8 cellular contexts compared by ENCODE assay signal in the genomic region with DNA sequence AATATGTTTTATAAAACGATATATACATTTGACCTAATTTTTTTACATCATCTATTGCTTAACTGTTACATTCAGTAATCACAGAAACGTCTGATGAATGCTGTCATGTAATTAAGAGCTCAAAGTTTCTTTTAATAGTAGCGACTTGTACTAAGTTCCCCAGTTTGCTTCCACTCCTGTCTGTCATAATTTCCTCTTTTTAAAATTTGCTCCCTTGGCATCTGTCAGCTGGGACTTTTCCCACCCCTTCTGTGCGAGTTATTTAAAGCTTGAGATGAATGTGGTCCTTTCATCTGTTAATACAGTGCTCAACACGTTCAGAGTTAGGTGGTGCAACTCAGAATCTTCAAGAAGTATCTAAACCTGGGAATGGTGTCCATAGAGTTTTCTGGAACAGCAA. TPM values are rescaled to one million over a fixed set of nuclear protein-coding genes. Genes with fewer than 3 reads are reported as not detected.
DNase-seq lines count a peak whose midpoint lies in the region; ATAC-seq and TF ChIP-seq lines count a peak whose summit lies in the region.

No MANE protein-coding gene starts in this region.

- H3K27ac Mint-ChIP-seq in naive thymus-derived CD8-positive, alpha-beta T cell: peak overlapping the region; percentile 73 to 98 (median 95)

- no peak for TF ChIP-seq CTCF in colonic mucosa (IDR thresholded peaks at IDR 0.05)

- H3K36me3 Mint-ChIP-seq in naive thymus-derived CD8-positive, alpha-beta T cell: peaks cover 0 to 2% (median 0%) of the 10 kb centered on the region in 3 donors

- no peak for ATAC-seq in naive thymus-derived CD8-positive, alpha-beta T cell
- ATAC-seq in GM21447 (IDR thresholded peaks at IDR 0.05; ENCODE audit: unreplicated experiment) (no peak), GM18505 (IDR thresholded peaks at IDR 0.05; ENCODE audit: unreplicated experiment) (no peak)

- H3K27me3 Mint-ChIP-seq in naive thymus-derived CD8-positive, alpha-beta T cell: no peaks in the 10 kb centered on the region

- H3K27ac ChIP-seq in colonic mucosa: peak overlapping the region; percentile 91

- H3K4me3 Mint-ChIP-seq in naive thymus-derived CD8-positive, alpha-beta T cell: peak overlapping the region; percentile 80 to 98 (median 96)

- H3K4me1 ChIP-seq in ES-I3 (ENCODE audit: insufficient read depth, low read length): peaks cover 6% of the 10 kb centered on the region; the same call in 1 of the 2 replicates
- H3K4me1 ChIP-seq in colonic mucosa: peaks cover 5% of the 10 kb centered on the region

- peaks cover 31 to 58% (median 51%) of the 10 kb centered on the region in 4 donors for H3K4me1 Mint-ChIP-seq in naive thymus-derived CD8-positive, alpha-beta T cell

- H3K4me3 ChIP-seq in colonic mucosa: peak overlapping the region; percentile 84

- TF ChIP-seq POLR2A in GM18505 (IDR thresholded peaks at IDR 0.05; ENCODE audit: borderline replicate concordance, extremely low read depth, insufficient read depth, insufficient read length): no peak

- intact Hi-C loops in colonic mucosa (cut with DNase I): no loop called here

- DNase-seq in NCI-H69 (lab: John Stamatoyannopoulos, UW): peak; percentile 5
- peak; percentile 22 for DNase-seq in colonic mucosa
- peak in 3 of 10 donors; percentile 8 to 15 (median 14) for DNase-seq in naive thymus-derived CD8-positive, alpha-beta T cell
- DNase-seq in DMS79 treated with DMSO at 0.1 percent for 48 hours (lab: John Stamatoyannopoulos, UW): no peak
- DNase-seq in NCI-H1930 (lab: John Stamatoyannopoulos, UW): no peak

- peaks cover 0 to 2% (median 0%) of the 10 kb centered on the region in 9 donors for H3K9me3 Mint-ChIP-seq in naive thymus-derived CD8-positive, alpha-beta T cell

- POLR2A ChIA-PET in naive thymus-derived CD8-positive, alpha-beta T cell (lab: Charles Lee): interaction anchor here (1.4 to 3.2 kb wide), 5 partner anchors 10 to 826 kb away, joined by 3 to 40 read pairs (median 9); a partner anchor contains a TSS

- H3K36me3 ChIP-seq in ES-I3 (ENCODE audit: insufficient read depth, low read length) (no peaks in the 10 kb centered on the region), colonic mucosa (no peaks in the 10 kb centered on the region)

- H3K9me3 ChIP-seq in ES-I3 (ENCODE audit: control insufficient read depth, insufficient read depth, low read length) (no peaks in the 10 kb centered on the region), colonic mucosa (no peaks in the 10 kb centered on the region)

- H3K9ac ChIP-seq in ES-I3 (ENCODE audit: low read depth, low read length) (peak overlapping the region; percentile 94; the same call in 1 of the 2 replicates), colonic mucosa (ENCODE audit: low read depth in 2 of 2, low read length in 2 of 2) (peak overlapping the region in 1 of 2 donors; percentile 83)

- H3K27me3 ChIP-seq in colonic mucosa: no peaks in the 10 kb centered on the region

RNA-seq across cellular contexts. Expression of a gene that starts 1.2 kb away (rescaled TPM):
- total RNA-seq in colonic mucosa: 10 to 100 TPM; 38.4 to 42.3 TPM
- total RNA-seq in naive thymus-derived CD8-positive, alpha-beta T cell: 10 to 100 TPM; 41.1 to 41.3 TPM
- 10 to 100 TPM; 23.2 to 30.7 (median 25.2) TPM for polyA plus RNA-seq in naive thymus-derived CD8-positive, alpha-beta T cell

Comparison
In these comparisons a context has a peak if more than half of its experiments do, and no peak if none do; other contexts are left out.
1. DNase-seq: peak in NCI-H69 (single experiment) and colonic mucosa (single experiment); none in DMS79 treated with DMSO at 0.1 percent for 48 hours (single experiment) and NCI-H1930 (0 of 2).